In the genomic region with DNA sequence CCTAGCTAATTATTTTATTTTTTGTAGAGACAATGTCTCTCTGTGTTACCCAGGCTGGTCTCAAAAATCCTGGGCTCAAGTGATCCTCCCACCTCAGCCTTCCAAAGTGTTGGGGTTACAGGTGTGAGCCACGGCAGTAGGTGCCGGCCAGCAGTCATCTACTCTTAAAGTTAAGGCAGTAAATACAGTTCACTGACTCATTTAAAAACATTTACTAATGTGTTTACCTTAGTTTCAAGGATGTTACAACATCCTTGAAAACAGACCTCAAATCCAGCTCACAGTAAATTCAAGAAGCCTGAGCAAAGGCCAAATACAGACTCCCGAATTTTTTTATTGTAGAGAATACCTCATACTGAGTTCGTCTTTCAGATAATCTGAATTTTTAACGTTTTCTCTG, we compare ENCODE assay signal across 26 cellular contexts. TPM values are rescaled to one million over a fixed set of nuclear protein-coding genes. Genes with fewer than 3 reads are reported as not detected.
"Had no signal": no experiment of that assay in that cellular context is flagged by ENCODE, and none has a peak within 500 bp of the region (broad histone marks: within the 10 kb centered on the region; RNA-seq: fewer than 3 reads in every experiment).

No MANE protein-coding gene starts in this region.

- H3K36me3 Mint-ChIP-seq: activated naive CD4-positive, alpha-beta T cell treated with anti-CD3 and anti-CD28 coated beads, Interleukin-2, amount 50 U/mL, for 72 hours; mesothelial cell of epicardium; neural progenitor cell; stimulated activated memory B cell treated with anti-CD40 and anti-IgM and Interleukin-4, amounts not matched to agents 10 μg/mL and 1 μg/mL and 100 μg/mL, for 72 hours had no signal

- H3K27ac ChIP-seq: colonic mucosa, dorsolateral prefrontal cortex, esophagus muscularis mucosa, heart left ventricle, neural progenitor cell, sigmoid colon, stomach, suprapubic skin, transverse colon, uterus had no signal

- H3K9me3 Mint-ChIP-seq: activated naive CD4-positive, alpha-beta T cell treated with anti-CD3 and anti-CD28 coated beads, Interleukin-2, amount 50 U/mL, for 72 hours; effector memory CD8-positive, alpha-beta T cell; mesothelial cell of epicardium; naive thymus-derived CD8-positive, alpha-beta T cell; neural progenitor cell; stimulated activated memory B cell treated with anti-CD40 and anti-IgM and Interleukin-4, amounts not matched to agents 10 μg/mL and 1 μg/mL and 100 μg/mL, for 72 hours; T-helper 2 cell treated with Interferon-gamma antibody and Interleukin-4, amounts not matched to agents 5 μg/mL and 100 μg/mL, for 36 hours had no signal

- DNase-seq: activated CD4-positive, alpha-beta T cell treated with anti-CD3 and anti-CD28 coated beads for 1 hour; activated CD4-positive, alpha-beta T cell treated with anti-CD3 and anti-CD28 coated beads, Interleukin-2, amount 50 U/mL, for 1 hour; activated CD8-positive, alpha-beta T cell treated with anti-CD3 and anti-CD28 coated beads, Interleukin-2, amount 10 ng/mL, durations not matched to agents 7 days and 5 days; activated T-cell treated with anti-CD3 and anti-CD28 coated beads, Interleukin-2, amount 50 U/mL, for 1 hour; adrenal gland; colonic mucosa; dorsolateral prefrontal cortex; effector memory CD8-positive, alpha-beta T cell; heart left ventricle; naive thymus-derived CD8-positive, alpha-beta T cell; posterior cingulate gyrus; sigmoid colon; stimulated activated CD4-positive, alpha-beta T cell treated with anti-CD3 and anti-CD28 coated beads, Interleukin-15, amount 100 ng/mL, for 24 hours; stomach; transverse colon; uterus had no signal

- H3K9me3 ChIP-seq: adrenal gland, colonic mucosa, esophagus muscularis mucosa, heart left ventricle, sigmoid colon, stomach, suprapubic skin, transverse colon, uterus had no signal

- H3K36me3 ChIP-seq: colonic mucosa, esophagus muscularis mucosa, neural progenitor cell, sigmoid colon, stomach, suprapubic skin, transverse colon, uterus had no signal

- H3K9ac ChIP-seq: neural progenitor cell had no signal

- H3K4me1 ChIP-seq: colonic mucosa, esophagus muscularis mucosa, neural progenitor cell, sigmoid colon, stomach, suprapubic skin, transverse colon, uterus had no signal

- H3K4me1 Mint-ChIP-seq: mesothelial cell of epicardium had no signal

- H3K4me2 ChIP-seq: neural progenitor cell, smooth muscle cell had no signal

- H3K27ac Mint-ChIP-seq: activated CD8-positive, alpha-beta T cell treated with anti-CD3 and anti-CD28 coated beads, Interleukin-2, amount 10 ng/mL, durations not matched to agents 7 days and 5 days; activated naive CD4-positive, alpha-beta T cell treated with anti-CD3 and anti-CD28 coated beads, Interleukin-2, amount 50 U/mL, for 72 hours; effector memory CD8-positive, alpha-beta T cell; mesothelial cell of epicardium; neural progenitor cell; T-helper 2 cell treated with Interferon-gamma antibody and Interleukin-4, amounts not matched to agents 5 μg/mL and 100 μg/mL, for 36 hours had no signal

- H3K27me3 ChIP-seq: adrenal gland, colonic mucosa, esophagus muscularis mucosa, heart left ventricle, neural progenitor cell, sigmoid colon, stomach, suprapubic skin, transverse colon, uterus had no signal

- H3K4me3 ChIP-seq: adrenal gland, colonic mucosa, dorsolateral prefrontal cortex, esophagus muscularis mucosa, heart left ventricle, lung, neural progenitor cell, sigmoid colon, smooth muscle cell, stomach, suprapubic skin, transverse colon, uterus had no signal

- H3K4me3 Mint-ChIP-seq: activated CD8-positive, alpha-beta T cell treated with anti-CD3 and anti-CD28 coated beads, Interleukin-2, amount 10 ng/mL, durations not matched to agents 7 days and 5 days; effector memory CD8-positive, alpha-beta T cell; mesothelial cell of epicardium; naive thymus-derived CD8-positive, alpha-beta T cell; neural progenitor cell; stimulated activated memory B cell treated with anti-CD40 and anti-IgM and Interleukin-4, amounts not matched to agents 10 μg/mL and 1 μg/mL and 100 μg/mL, for 72 hours; T-helper 2 cell treated with Interferon-gamma antibody and Interleukin-4, amounts not matched to agents 5 μg/mL and 100 μg/mL, for 36 hours had no signal

- H3K27me3 Mint-ChIP-seq: effector memory CD8-positive, alpha-beta T cell; naive thymus-derived CD8-positive, alpha-beta T cell; stimulated activated memory B cell treated with anti-CD40 and anti-IgM and Interleukin-4, amounts not matched to agents 10 μg/mL and 1 μg/mL and 100 μg/mL, for 72 hours had no signal

RNA-seq across cellular contexts. Expression of gene ABCB4, which starts 29.6 kb away (rescaled TPM):
- total RNA-seq: activated CD8-positive, alpha-beta T cell treated with anti-CD3 and anti-CD28 coated beads, Interleukin-2, amount 10 ng/mL, durations not matched to agents 7 days and 5 days; activated naive CD4-positive, alpha-beta T cell treated with anti-CD3 and anti-CD28 coated beads, Interleukin-2, amount 50 U/mL, for 72 hours had no signal
- polyA plus RNA-seq: keratinocyte had no signal
